ENCODE assay signal across 9 cellular contexts in genomic region chr18:75456277-75456676, GRCh38.
DNase-seq lines count a peak whose midpoint lies in the region; ATAC-seq and TF ChIP-seq lines count a peak whose summit lies in the region.
"Had no signal": no experiment of that assay in that cellular context is flagged by ENCODE, and none has a peak within 500 bp of the region (broad histone marks: within the 10 kb centered on the region; RNA-seq: fewer than 3 reads in every experiment).

No MANE protein-coding gene starts in this region.

- no peak overlapping the region for H3K27ac ChIP-seq in duodenal mucosa (ENCODE audit: low read depth, low read length)
- H3K27ac ChIP-seq in subcutaneous abdominal adipose tissue (ENCODE audit: low read depth, low read length), result no peak overlapping the region
- H3K27ac ChIP-seq: VCaP had no signal

- H3K36me3 ChIP-seq in duodenal mucosa (ENCODE audit: control insufficient read depth in 1 of 2, insufficient read depth in 2 of 2, low read length in 2 of 2) (no peaks in the 10 kb centered on the region), mucosa of stomach (ENCODE audit: control insufficient read depth, insufficient read depth, low read length) (no peaks in the 10 kb centered on the region), subcutaneous abdominal adipose tissue (ENCODE audit: control insufficient read depth in 5 of 5, insufficient read depth in 5 of 5, low read length in 5 of 5) (no peaks in the 10 kb centered on the region)

- no peaks in the 10 kb centered on the region for H3K4me1 ChIP-seq in duodenal mucosa (ENCODE audit: control insufficient read depth in 1 of 2, insufficient read depth in 2 of 2, low read length in 2 of 2)
- H3K4me1 ChIP-seq in mucosa of stomach (ENCODE audit: control insufficient read depth, insufficient read depth, low read length), result no peaks in the 10 kb centered on the region
- H3K4me1 ChIP-seq in subcutaneous abdominal adipose tissue (ENCODE audit: control insufficient read depth in 5 of 5, insufficient read depth in 5 of 5, low read length in 5 of 5), result peaks cover 0 to 17% (median 12%) of the 10 kb centered on the region in 5 donors

- H3K9me3 ChIP-seq in duodenal mucosa (ENCODE audit: control insufficient read depth in 1 of 2, low read length in 2 of 2) (no peaks in the 10 kb centered on the region), mucosa of stomach (ENCODE audit: control insufficient read depth, low read length) (no peaks in the 10 kb centered on the region), subcutaneous abdominal adipose tissue (ENCODE audit: control insufficient read depth in 5 of 5, low read length in 5 of 5) (peaks cover 0 to 6% (median 2%) of the 10 kb centered on the region in 5 donors)

- H3K4me3 ChIP-seq in WI38 (ENCODE audit: low read depth, low read length), result peak overlapping the region; percentile 54; the same call in 1 of the 2 replicates
- H3K4me3 ChIP-seq in duodenal mucosa (ENCODE audit: low read depth in 1 of 2, low read length in 2 of 2), result peak overlapping the region; percentile 48 to 50
- peak overlapping the region; percentile 14 for H3K4me3 ChIP-seq in mucosa of stomach (ENCODE audit: low read length)
- peak overlapping the region; percentile 64 to 83 (median 73) for H3K4me3 ChIP-seq in subcutaneous abdominal adipose tissue (ENCODE audit: low read depth in 1 of 5, low read length in 5 of 5)

- H3K27me3 ChIP-seq in duodenal mucosa (ENCODE audit: control insufficient read depth in 1 of 2, insufficient read depth in 2 of 2, low read length in 2 of 2), result peaks cover 12 to 32% of the 10 kb centered on the region in 2 donors
- peaks cover 17% of the 10 kb centered on the region for H3K27me3 ChIP-seq in mucosa of stomach (ENCODE audit: control insufficient read depth, insufficient read depth, low read length)
- H3K27me3 ChIP-seq in subcutaneous abdominal adipose tissue (ENCODE audit: control insufficient read depth in 5 of 5, insufficient read depth in 4 of 5, low read length in 5 of 5), result no peaks in the 10 kb centered on the region

- H3K9ac ChIP-seq in duodenal mucosa (ENCODE audit: low read depth in 1 of 2, low read length in 2 of 2) (no peak overlapping the region), mucosa of stomach (ENCODE audit: low read length) (peak overlapping the region; percentile 50), subcutaneous abdominal adipose tissue (ENCODE audit: low read length in 5 of 5) (peak overlapping the region in 2 of 5 donors; percentile 30 to 62)

- ATAC-seq in HG03095 (IDR thresholded peaks at IDR 0.05; ENCODE audit: unreplicated experiment), result no peak

- TF ChIP-seq CTCF in WI38 (IDR thresholded peaks at IDR 0.05; ENCODE audit: low read depth, low read length), result no peak

- DNase-seq in kidney glomerular epithelial cell (lab: John Stamatoyannopoulos, UW), result no peak
- DNase-seq in NCI-H2171 (lab: John Stamatoyannopoulos, UW), result no peak
- DNase-seq: NCI-H1694 had no signal

Comparison
In these comparisons a context has a peak if more than half of its experiments do, and no peak if none do; other contexts are left out.
1. H3K4me3 ChIP-seq: peak in every context shown above with its lines; median percentile 73 in subcutaneous abdominal adipose tissue; 54 in WI38; 49 in duodenal mucosa; 14 in mucosa of stomach.